In genomic region chr16:8517280-8517679, GRCh38 we compare ENCODE assay signal across 26 cellular contexts.
"Had no signal": no experiment of that assay in that cellular context is flagged by ENCODE, and none has a peak within 500 bp of the region (broad histone marks: within the 10 kb centered on the region; RNA-seq: fewer than 3 reads in every experiment).

No MANE protein-coding gene starts in this region.

- H3K36me3 ChIP-seq: esophagus squamous epithelium, gastrocnemius medialis, heart right ventricle, left lung, lower lobe of right lung had no signal

- H3K27me3 ChIP-seq: gastrocnemius medialis had no signal

- ATAC-seq: effector memory CD8-positive, alpha-beta T cell; esophagus mucosa; gastrocnemius medialis; heart right ventricle; left lung; left ventricle myocardium superior; lower lobe of right lung; naive thymus-derived CD4-positive, alpha-beta T cell had no signal

- H3K4me1 ChIP-seq: esophagus squamous epithelium, gastrocnemius medialis, heart right ventricle, left lung, lower lobe of right lung had no signal

- H3K9me3 ChIP-seq: esophagus squamous epithelium, gastrocnemius medialis, heart right ventricle, left lung, lower lobe of right lung had no signal

- H3K4me3 ChIP-seq: esophagus squamous epithelium, gastrocnemius medialis, heart right ventricle, left lung, lower lobe of right lung had no signal

- DNase-seq: cortex of kidney; effector CD8-positive, alpha-beta T cell; effector memory CD8-positive, alpha-beta T cell; endodermal cell; erythroblast; esophagus squamous epithelium; foreskin fibroblast; foreskin melanocyte; gastrocnemius medialis; glutamatergic neuron; head of caudate nucleus; heart right ventricle; hippocampal formation; immature natural killer cell; islet precursor cell; kidney; kidney glomerular epithelial cell; left lung; left ventricle myocardium superior; lower lobe of right lung; mesenchymal stem cell; naive thymus-derived CD4-positive, alpha-beta T cell had no signal

- H3K27ac ChIP-seq: epithelial cell of prostate, esophagus squamous epithelium, gastrocnemius medialis, heart right ventricle, left lung, lower lobe of right lung had no signal

- FAIRE-seq: colon, endometrium, kidney had no signal
